In the genomic region with DNA sequence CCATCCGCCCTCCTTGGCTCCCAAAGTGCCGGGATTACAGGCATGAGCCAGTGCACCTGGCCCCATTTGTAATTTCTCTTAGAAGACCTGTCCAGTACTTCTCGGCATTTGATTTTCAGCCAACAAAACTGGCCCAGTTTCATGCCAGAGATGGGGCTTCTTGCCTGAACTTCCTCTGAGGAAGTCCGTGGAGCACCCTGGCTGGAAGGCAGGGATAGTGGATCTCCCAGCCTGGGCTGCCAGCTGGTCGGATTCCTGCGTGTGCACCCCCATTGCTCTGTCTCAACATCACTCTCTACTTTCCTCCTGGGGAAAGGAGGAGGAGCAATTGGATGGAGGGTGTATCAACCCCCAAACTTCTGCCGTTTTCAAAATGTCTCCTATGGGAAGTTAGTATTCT, we compare ENCODE assay signal across 1 cellular context.
TF ChIP-seq lines count a peak whose summit lies in the region.

No MANE protein-coding gene starts in this region.

TF ChIP-seq in IMR-90, 13 proteins besides CTCF, POLR2A, EP300 and RAD21 (continued from another document):
- TF ChIP-seq, protein P1, sequence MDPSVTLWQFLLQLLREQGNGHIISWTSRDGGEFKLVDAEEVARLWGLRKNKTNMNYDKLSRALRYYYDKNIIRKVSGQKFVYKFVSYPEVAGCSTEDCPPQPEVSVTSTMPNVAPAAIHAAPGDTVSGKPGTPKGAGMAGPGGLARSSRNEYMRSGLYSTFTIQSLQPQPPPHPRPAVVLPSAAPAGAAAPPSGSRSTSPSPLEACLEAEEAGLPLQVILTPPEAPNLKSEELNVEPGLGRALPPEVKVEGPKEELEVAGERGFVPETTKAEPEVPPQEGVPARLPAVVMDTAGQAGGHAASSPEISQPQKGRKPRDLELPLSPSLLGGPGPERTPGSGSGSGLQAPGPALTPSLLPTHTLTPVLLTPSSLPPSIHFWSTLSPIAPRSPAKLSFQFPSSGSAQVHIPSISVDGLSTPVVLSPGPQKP (IDR thresholded peaks at IDR 0.05; ENCODE audit: borderline replicate concordance, low read depth, low read length), result no peak
- TF ChIP-seq FOS (IDR thresholded peaks at IDR 0.05; ENCODE audit: low read depth, low read length) (no peak), RFX5 (IDR thresholded peaks at IDR 0.05; ENCODE audit: low read depth, low read length) (no peak), CHD1 (IDR thresholded peaks at IDR 0.05; ENCODE audit: low read depth, low read length) (no peak), RCOR1 (IDR thresholded peaks at IDR 0.05; ENCODE audit: insufficient replicate concordance, low read length) (no peak), MAZ (IDR thresholded peaks at IDR 0.05; ENCODE audit: borderline replicate concordance, low read depth, low read length) (no peak), CEBPB (IDR thresholded peaks at IDR 0.05; ENCODE audit: low read depth, low read length) (no peak)
- TF ChIP-seq, protein P2, sequence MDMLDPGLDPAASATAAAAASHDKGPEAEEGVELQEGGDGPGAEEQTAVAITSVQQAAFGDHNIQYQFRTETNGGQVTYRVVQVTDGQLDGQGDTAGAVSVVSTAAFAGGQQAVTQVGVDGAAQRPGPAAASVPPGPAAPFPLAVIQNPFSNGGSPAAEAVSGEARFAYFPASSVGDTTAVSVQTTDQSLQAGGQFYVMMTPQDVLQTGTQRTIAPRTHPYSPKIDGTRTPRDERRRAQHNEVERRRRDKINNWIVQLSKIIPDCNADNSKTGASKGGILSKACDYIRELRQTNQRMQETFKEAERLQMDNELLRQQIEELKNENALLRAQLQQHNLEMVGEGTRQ (IDR thresholded peaks at IDR 0.05; ENCODE audit: low read depth, low read length), result no peak
